ENCODE assay signal across 33 cellular contexts in the genomic region with DNA sequence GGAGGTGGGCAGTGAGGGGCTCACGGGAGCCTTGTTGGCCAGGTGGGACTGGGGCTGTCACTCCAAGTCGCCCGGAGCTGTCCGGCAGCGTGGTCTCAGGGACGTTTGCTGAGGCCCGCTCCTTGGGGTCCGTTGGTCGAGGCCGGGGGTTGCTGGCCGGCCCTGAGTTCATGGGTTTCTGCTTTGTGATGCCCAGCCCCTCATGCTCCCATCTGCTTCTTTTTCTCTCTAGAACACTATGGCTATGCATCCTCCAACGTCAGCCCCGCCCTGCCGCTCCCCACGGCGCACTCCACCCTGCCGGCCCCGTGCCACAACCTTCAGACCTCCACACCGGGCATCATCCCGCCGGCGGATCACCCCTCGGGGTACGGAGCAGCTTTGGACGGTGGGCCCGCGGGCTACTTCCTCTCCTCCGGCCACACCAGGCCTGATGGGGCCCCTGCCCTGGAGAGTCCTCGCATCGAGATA.
"Had no signal": no experiment of that assay in that cellular context is flagged by ENCODE, and none has a peak within 500 bp of the region (broad histone marks: within the 10 kb centered on the region; RNA-seq: fewer than 3 reads in every experiment).

No MANE protein-coding gene starts in this region.

- H3K27ac Mint-ChIP-seq: activated CD4-positive, alpha-beta memory T cell treated with anti-CD3 and anti-CD28 coated beads for 36 hours; activated naive CD4-positive, alpha-beta T cell treated with anti-CD3 and anti-CD28 coated beads, Interleukin-2, amount 50 U/mL, for 24 hours; activated T-cell treated with anti-CD3 and anti-CD28 coated beads, Interleukin-2, amount 50 U/mL, for 24 hours; activated T-helper 17 cell treated with anti-CD3 and anti-CD28 coated beads, Interleukin-2, amount 50 U/mL, for 72 hours; immature natural killer cell; mesothelial cell of epicardium; neural progenitor cell; stimulated activated naive CD8-positive, alpha-beta T cell treated with anti-CD3 and anti-CD28 coated beads, Interleukin-15, Interleukin-2, amounts not matched to agents 100 ng/mL and 50 ng/mL, for 24 hours; T-helper 1 cell treated with Interleukin-12 subunit alpha and Interleukin-12 subunit beta and Interleukin-4 antibody, amounts not matched to agents 30 μg/mL and 1 μg/mL, for 36 hours had no signal

- H3K27me3 ChIP-seq: body of pancreas, gastroesophageal sphincter, neural progenitor cell, right lobe of liver, vagina had no signal

- H3K4me3 ChIP-seq: body of pancreas, coronary artery, gastroesophageal sphincter, neural progenitor cell, right lobe of liver, SK-N-MC, thoracic aorta, vagina had no signal

- FAIRE-seq: endothelial cell of umbilical vein, TTC549 had no signal

- H3K9me3 ChIP-seq: body of pancreas, gastroesophageal sphincter, right lobe of liver, thoracic aorta, vagina had no signal

- H3K27ac ChIP-seq: body of pancreas, coronary artery, gastroesophageal sphincter, neural progenitor cell, right lobe of liver, SK-N-MC, thoracic aorta, vagina, VCaP had no signal

- H3K9me3 Mint-ChIP-seq: activated CD4-positive, alpha-beta memory T cell treated with anti-CD3 and anti-CD28 coated beads for 36 hours; activated naive CD4-positive, alpha-beta T cell treated with anti-CD3 and anti-CD28 coated beads, Interleukin-2, amount 50 U/mL, for 24 hours; activated T-cell treated with anti-CD3 and anti-CD28 coated beads, Interleukin-2, amount 50 U/mL, for 24 hours; activated T-helper 17 cell treated with anti-CD3 and anti-CD28 coated beads, Interleukin-2, amount 50 U/mL, for 72 hours; mesothelial cell of epicardium; neural progenitor cell; stimulated activated naive CD8-positive, alpha-beta T cell treated with anti-CD3 and anti-CD28 coated beads, Interleukin-15, Interleukin-2, amounts not matched to agents 100 ng/mL and 50 ng/mL, for 24 hours; T-helper 1 cell treated with Interleukin-12 subunit alpha and Interleukin-12 subunit beta and Interleukin-4 antibody, amounts not matched to agents 30 μg/mL and 1 μg/mL, for 36 hours had no signal

- DNase-seq: activated CD4-positive, alpha-beta memory T cell treated with anti-CD3 and anti-CD28 coated beads for 36 hours; activated CD4-positive, alpha-beta T cell treated with anti-CD3 and anti-CD28 coated beads for 48 hours; activated CD8-positive, alpha-beta memory T cell treated with anti-CD3 and anti-CD28 coated beads, Interleukin-2, amount 50 U/mL, for 4 hours; activated T-cell treated with anti-CD3 and anti-CD28 coated beads, Interleukin-2, amount 50 U/mL, for 24 hours; anterior cingulate cortex; body of pancreas; cerebellar nuclear complex; head of caudate nucleus; hypothalamus; immature natural killer cell; mammary epithelial cell; naive thymus-derived CD4-positive, alpha-beta T cell; stimulated activated CD4-positive, alpha-beta T cell treated with anti-CD3 and anti-CD28 coated beads, Interleukin-12 subunit alpha, Interleukin-12 subunit beta, amount 100 ng/mL, for 4 hours; stimulated activated CD4-positive, alpha-beta T cell treated with anti-CD3 and anti-CD28 coated beads, Interleukin-4, amount 100 ng/mL, for 1 hour; SW 1271; T-helper 9 cell; trophoblast cell had no signal

- ATAC-seq: activated T-helper 17 cell treated with anti-CD3 and anti-CD28 coated beads, Interleukin-2, amount 50 U/mL, for 72 hours; body of pancreas; gastroesophageal sphincter; left lobe of liver; naive thymus-derived CD4-positive, alpha-beta T cell; right lobe of liver had no signal

- H3K4me3 Mint-ChIP-seq: activated CD4-positive, alpha-beta memory T cell treated with anti-CD3 and anti-CD28 coated beads for 36 hours; activated naive CD4-positive, alpha-beta T cell treated with anti-CD3 and anti-CD28 coated beads, Interleukin-2, amount 50 U/mL, for 24 hours; activated T-cell treated with anti-CD3 and anti-CD28 coated beads, Interleukin-2, amount 50 U/mL, for 24 hours; activated T-helper 17 cell treated with anti-CD3 and anti-CD28 coated beads, Interleukin-2, amount 50 U/mL, for 72 hours; immature natural killer cell; mesothelial cell of epicardium; naive thymus-derived CD4-positive, alpha-beta T cell; neural progenitor cell; stimulated activated naive CD8-positive, alpha-beta T cell treated with anti-CD3 and anti-CD28 coated beads, Interleukin-15, Interleukin-2, amounts not matched to agents 100 ng/mL and 50 ng/mL, for 24 hours; T-helper 1 cell treated with Interleukin-12 subunit alpha and Interleukin-12 subunit beta and Interleukin-4 antibody, amounts not matched to agents 30 μg/mL and 1 μg/mL, for 36 hours had no signal

- H3K4me1 ChIP-seq: body of pancreas, neural progenitor cell, right lobe of liver had no signal

- H3K9ac ChIP-seq: neural progenitor cell had no signal

- H3K36me3 ChIP-seq: neural progenitor cell, right lobe of liver had no signal

- H3K27me3 Mint-ChIP-seq: activated CD4-positive, alpha-beta memory T cell treated with anti-CD3 and anti-CD28 coated beads for 36 hours; activated naive CD4-positive, alpha-beta T cell treated with anti-CD3 and anti-CD28 coated beads, Interleukin-2, amount 50 U/mL, for 24 hours; activated T-cell treated with anti-CD3 and anti-CD28 coated beads, Interleukin-2, amount 50 U/mL, for 24 hours; activated T-helper 17 cell treated with anti-CD3 and anti-CD28 coated beads, Interleukin-2, amount 50 U/mL, for 72 hours; naive thymus-derived CD4-positive, alpha-beta T cell; stimulated activated naive CD8-positive, alpha-beta T cell treated with anti-CD3 and anti-CD28 coated beads, Interleukin-15, Interleukin-2, amounts not matched to agents 100 ng/mL and 50 ng/mL, for 24 hours had no signal
